Comparison of ENCODE assay signal across 9 cellular contexts in the genomic region with DNA sequence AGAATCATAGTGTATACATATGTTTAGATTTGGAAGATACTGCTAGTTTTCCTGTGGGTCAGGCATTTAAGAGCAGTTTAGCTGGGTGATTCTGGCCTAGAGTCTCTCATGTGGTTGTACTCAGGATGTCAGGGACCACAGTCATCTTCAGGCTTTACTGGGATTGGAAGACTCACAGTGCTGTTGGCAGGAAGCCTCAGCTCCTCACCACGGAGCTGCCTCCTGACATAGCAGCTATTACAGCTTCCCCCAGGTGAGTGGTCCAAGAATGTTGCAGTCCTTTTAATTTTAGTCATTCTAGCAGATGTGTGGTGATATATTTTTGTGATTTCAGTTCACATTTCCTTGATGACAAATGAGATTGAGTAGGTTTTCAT. TPM values are rescaled to one million over a fixed set of nuclear protein-coding genes. Genes with fewer than 3 reads are reported as not detected.
DNase-seq lines count a peak whose midpoint lies in the region; ATAC-seq and TF ChIP-seq lines count a peak whose summit lies in the region.
"Had no signal": no experiment of that assay in that cellular context is flagged by ENCODE, and none has a peak within 500 bp of the region (broad histone marks: within the 10 kb centered on the region; RNA-seq: fewer than 3 reads in every experiment).

No MANE protein-coding gene starts in this region.

- peaks cover 5% of the 10 kb centered on the region for H3K9me3 ChIP-seq in CD4-positive, alpha-beta T cell (ENCODE audit: control insufficient read depth, low read length)
- peaks cover 0 to 8% (median 5%) of the 10 kb centered on the region in 4 donors for H3K9me3 ChIP-seq in esophagus muscularis mucosa

- peak overlapping the region; percentile 16 for H3K27ac ChIP-seq in CD4-positive, alpha-beta T cell (ENCODE audit: low read depth, low read length)
- no peak overlapping the region for H3K27ac ChIP-seq in esophagus muscularis mucosa (replicated peaks in 1 of 4)

- H3K36me3 Mint-ChIP-seq in CD4-positive, alpha-beta T cell (ENCODE audit: low read depth), result peaks cover 66% of the 10 kb centered on the region
- peaks cover 29% of the 10 kb centered on the region for H3K36me3 Mint-ChIP-seq in activated CD4-positive, alpha-beta memory T cell treated with anti-CD3 and anti-CD28 coated beads for 36 hours
- H3K36me3 Mint-ChIP-seq in endothelial cell (ENCODE audit: low read depth, unreplicated experiment), result peaks cover 8% of the 10 kb centered on the region

- CTCF ChIA-PET in CD4-positive, alpha-beta T cell (lab: Charles Lee), result interaction anchor here (0.9 to 10.4 kb wide), 3 partner anchors 23 to 163 kb away, joined by 3 to 189 read pairs (median 4); no protein-coding TSS in a partner anchor
- CTCF ChIA-PET in activated CD4-positive, alpha-beta memory T cell treated with anti-CD3 and anti-CD28 coated beads for 36 hours (lab: Charles Lee), result interaction anchor here (0.7 to 11.2 kb wide), 13 partner anchors 9 to 160 kb away, joined by 3 to 271 read pairs (median 3); no protein-coding TSS in a partner anchor

- peaks cover 2% of the 10 kb centered on the region for H3K9me3 Mint-ChIP-seq in CD4-positive, alpha-beta T cell
- H3K9me3 Mint-ChIP-seq in activated CD4-positive, alpha-beta memory T cell treated with anti-CD3 and anti-CD28 coated beads for 36 hours, result peaks cover 9% of the 10 kb centered on the region
- H3K9me3 Mint-ChIP-seq in endothelial cell (ENCODE audit: unreplicated experiment), result no peaks in the 10 kb centered on the region

- 10% methylated on average over 1 of the region's 1 CpG for WGBS in esophagus muscularis mucosa

- no peak for TF ChIP-seq CTCF in CD4-positive, alpha-beta T cell (IDR thresholded peaks at IDR 0.05)
- no peak for TF ChIP-seq CTCF in esophagus muscularis mucosa (IDR thresholded peaks at IDR 0.05)
- TF ChIP-seq CTCF in endothelial cell (IDR thresholded peaks at IDR 0.05; ENCODE audit: unreplicated experiment), result no peak

- POLR2A ChIA-PET in CD4-positive, alpha-beta T cell (lab: Charles Lee), result interaction anchor here (0.8 to 3.0 kb wide), 17 partner anchors 11 to 187 kb away, joined by 3 to 22 read pairs (median 5); a partner anchor contains a TSS
- POLR2A ChIA-PET in activated CD4-positive, alpha-beta memory T cell treated with anti-CD3 and anti-CD28 coated beads for 36 hours (lab: Charles Lee), result interaction anchor here (0.6 to 1.9 kb wide), 6 partner anchors 13 to 161 kb away, joined by 3 to 6 read pairs (median 4); a partner anchor contains a TSS

- no peaks in the 10 kb centered on the region for H3K27me3 ChIP-seq in CD4-positive, alpha-beta T cell (ENCODE audit: control insufficient read depth, insufficient read depth, low read length)
- no peaks in the 10 kb centered on the region for H3K27me3 ChIP-seq in esophagus muscularis mucosa

- no peak overlapping the region for H3K4me3 ChIP-seq in esophagus muscularis mucosa

- peaks cover 100% of the 10 kb centered on the region for H3K4me1 Mint-ChIP-seq in CD4-positive, alpha-beta T cell (ENCODE audit: low read depth)
- peaks cover 93% of the 10 kb centered on the region for H3K4me1 Mint-ChIP-seq in activated CD4-positive, alpha-beta memory T cell treated with anti-CD3 and anti-CD28 coated beads for 36 hours (ENCODE audit: low read depth)
- H3K4me1 Mint-ChIP-seq in endothelial cell (ENCODE audit: unreplicated experiment), result no peaks in the 10 kb centered on the region

- intact Hi-C loops in CD4-positive, alpha-beta T cell (cut with DNase I, micrococcal nuclease), result loop anchor here in 1 of 2 experiments (2.0 kb wide), 1 partner anchor 74 kb away; no protein-coding TSS in a partner anchor
- intact Hi-C loops in activated CD4-positive, alpha-beta memory T cell treated with anti-CD3 and anti-CD28 coated beads for 36 hours (cut with micrococcal nuclease), result loop anchor here (1.0 to 2.0 kb wide), 2 partner anchors 14 to 21 kb away; no protein-coding TSS in a partner anchor
- intact Hi-C loops in esophagus muscularis mucosa (cut with DNase I), result loop anchor here (10.0 kb wide), 1 partner anchor 230 kb away; a partner anchor contains a TSS

- no peaks in the 10 kb centered on the region for H3K27me3 Mint-ChIP-seq in CD4-positive, alpha-beta T cell
- H3K27me3 Mint-ChIP-seq in activated CD4-positive, alpha-beta memory T cell treated with anti-CD3 and anti-CD28 coated beads for 36 hours, result no peaks in the 10 kb centered on the region
- H3K27me3 Mint-ChIP-seq in endothelial cell (ENCODE audit: unreplicated experiment), result no peaks in the 10 kb centered on the region

- TF ChIP-seq POLR2A in esophagus muscularis mucosa (IDR thresholded peaks at IDR 0.05; ENCODE audit: low read depth), result no peak

- peak overlapping the region; percentile 49 for H3K4me3 Mint-ChIP-seq in CD4-positive, alpha-beta T cell
- H3K4me3 Mint-ChIP-seq in activated CD4-positive, alpha-beta memory T cell treated with anti-CD3 and anti-CD28 coated beads for 36 hours, result no peak overlapping the region
- no peak overlapping the region for H3K4me3 Mint-ChIP-seq in endothelial cell (ENCODE audit: unreplicated experiment)

- no peak for TF ChIP-seq EP300 in esophagus muscularis mucosa (IDR thresholded peaks at IDR 0.05)

- H3K4me1 ChIP-seq in esophagus muscularis mucosa, result peaks cover 3 to 22% (median 15%) of the 10 kb centered on the region in 4 donors

- no peaks in the 10 kb centered on the region for H3K36me3 ChIP-seq in esophagus muscularis mucosa

- peak overlapping the region; percentile 87 for H3K27ac Mint-ChIP-seq in CD4-positive, alpha-beta T cell
- peak overlapping the region; percentile 44 for H3K27ac Mint-ChIP-seq in activated CD4-positive, alpha-beta memory T cell treated with anti-CD3 and anti-CD28 coated beads for 36 hours
- no peak overlapping the region for H3K27ac Mint-ChIP-seq in endothelial cell (ENCODE audit: unreplicated experiment)

- peak in 3 of 10 experiments; percentile 34 to 46 (median 35) for DNase-seq in CD4-positive, alpha-beta T cell
- DNase-seq in H4 (ENCODE audit: low spot score) (peak; percentile 20), hepatic stellate cell (ENCODE audit: low spot score) (peak; percentile 10), DMS 273 treated with DMSO at 0.1 percent for 48 hours (lab: John Stamatoyannopoulos, UW) (no peak), esophagus muscularis mucosa (ENCODE audit: extremely low spot score) (no peak), endothelial cell (ENCODE audit: low spot score) (no peak)
- DNase-seq in activated CD4-positive, alpha-beta memory T cell treated with anti-CD3 and anti-CD28 coated beads for 36 hours, result peak; percentile 72
- DNase-seq: NCI-H146 had no signal

- peak; percentile 78 for ATAC-seq in CD4-positive, alpha-beta T cell (ENCODE audit: poor library complexity)
- no peak for ATAC-seq in HG02884 (IDR thresholded peaks at IDR 0.05; ENCODE audit: unreplicated experiment)

RNA-seq across cellular contexts. Expression of a gene that starts 16.9 kb away (rescaled TPM):
- total RNA-seq in CD4-positive, alpha-beta T cell, result 10 to 100 TPM; 42.9 to 45.1 TPM
- not detected in 2 replicates for total RNA-seq in H4 (2014; rRNA removed; shearing (Covaris generic))
- total RNA-seq in activated CD4-positive, alpha-beta memory T cell treated with anti-CD3 and anti-CD28 coated beads for 36 hours, result 1 to 10 TPM; 2.4 to 2.8 TPM
- total RNA-seq in esophagus muscularis mucosa (not detected), endothelial cell (ENCODE audit: unreplicated experiment) (not detected)

RNA-seq across cellular contexts. Expression of a gene that starts 32.1 kb away (rescaled TPM):
- total RNA-seq in CD4-positive, alpha-beta T cell, result 100 to 1,000 TPM; 330 to 337 TPM
- 0.14 and 0.17 TPM in 2 replicates for total RNA-seq in H4 (2014; rRNA removed; shearing (Covaris generic))
- total RNA-seq in activated CD4-positive, alpha-beta memory T cell treated with anti-CD3 and anti-CD28 coated beads for 36 hours, result 10 to 100 TPM; 46.4 to 47.1 TPM
- 10 to 100 TPM; 11.9 to 32.1 (median 22.3) TPM for total RNA-seq in esophagus muscularis mucosa
- total RNA-seq in endothelial cell (ENCODE audit: unreplicated experiment), result not detected

Comparison
In these comparisons a context has a peak if more than half of its experiments do, and no peak if none do; other contexts are left out.
1. DNase-seq: peak in H4 (single experiment), activated CD4-positive, alpha-beta memory T cell treated with anti-CD3 and anti-CD28 coated beads for 36 hours (single experiment) and hepatic stellate cell (single experiment); none in DMS 273 treated with DMSO at 0.1 percent for 48 hours (single experiment), esophagus muscularis mucosa (single experiment) and endothelial cell (single experiment).
2. RNA of a gene that starts 16.9 kb away (total RNA-seq): 42.9 to 45.1 TPM in CD4-positive, alpha-beta T cell; 2.4 to 2.8 TPM in activated CD4-positive, alpha-beta memory T cell treated with anti-CD3 and anti-CD28 coated beads for 36 hours, not detected in endothelial cell (single experiment), not detected in H4 and not detected in esophagus muscularis mucosa; every median in the first group is over 10 times any median in the second.
3. RNA of a gene that starts 32.1 kb away (total RNA-seq): 330 to 337 TPM in CD4-positive, alpha-beta T cell, 46.4 to 47.1 TPM in activated CD4-positive, alpha-beta memory T cell treated with anti-CD3 and anti-CD28 coated beads for 36 hours and 11.9 to 32.1 TPM in esophagus muscularis mucosa; 0.14 to 0.17 TPM in H4 and not detected in endothelial cell (single experiment); every median in the first group is over 10 times any median in the second.